11 cellular contexts compared by ENCODE assay signal in genomic region chr4:121943941-121944340, GRCh38. TPM values are rescaled to one million over a fixed set of nuclear protein-coding genes. Genes with fewer than 3 reads are reported as not detected.
DNase-seq lines count a peak whose midpoint lies in the region; ATAC-seq and TF ChIP-seq lines count a peak whose summit lies in the region.
"Had no signal": no experiment of that assay in that cellular context is flagged by ENCODE, and none has a peak within 500 bp of the region (broad histone marks: within the 10 kb centered on the region; RNA-seq: fewer than 3 reads in every experiment).

No MANE protein-coding gene starts in this region.

- no peak for TF ChIP-seq POLR2A in lower leg skin (IDR thresholded peaks at IDR 0.05)

- POLR2A ChIA-PET in BJ (lab: Charles Lee): no interaction called here

- CTCF ChIA-PET in BJ (lab: Yijun Ruan, JAX): no interaction called here

- 57% methylated on average over 4 of the region's 4 CpGs for whole genome bisulfite sequencing in lower leg skin, 2 donors

- DNase-seq in BJ (ENCODE audit: low read depth) (no peak), LNCaP clone FGC (ENCODE audit: low read depth) (no peak), fibroblast of the aortic adventitia (ENCODE audit: low read depth) (no peak), NCI-H1694 treated with DMSO at 0.1 percent for 48 hours (lab: John Stamatoyannopoulos, UW) (no peak), KG1 (lab: John Stamatoyannopoulos, UW) (no peak), lower leg skin (ENCODE audit: low spot score in 2 of 2) (no peak)
- DNase-seq: anterior cingulate cortex; naive thymus-derived CD8-positive, alpha-beta T cell; Peyer's patch had no signal

- ATAC-seq in GM19043 (IDR thresholded peaks at IDR 0.05; ENCODE audit: low read depth, unreplicated experiment) (peak; percentile 79), GM21737 (IDR thresholded peaks at IDR 0.05; ENCODE audit: unreplicated experiment) (no peak)

- no peaks in the 10 kb centered on the region for H3K27me3 ChIP-seq in BJ (ENCODE audit: control insufficient read depth, insufficient read depth, low read length)
- H3K27me3 ChIP-seq: Peyer's patch had no signal

- intact Hi-C loops in lower leg skin (cut with DNase I; ENCODE audit: low total_unique reads): no loop called here

- TF ChIP-seq CTCF in BJ (IDR thresholded peaks at IDR 0.05; ENCODE audit: insufficient read depth, low read depth, low read length): peak; percentile 21; the same call in 1 of the 2 replicates
- TF ChIP-seq CTCF in LNCaP clone FGC (IDR thresholded peaks at IDR 0.05; ENCODE audit: control insufficient read depth, extremely low read depth, insufficient read depth): 0 out of 2 replicates have a peak, but pooled peaks have one; percentile 25
- peak; percentile 33 for TF ChIP-seq CTCF in fibroblast of the aortic adventitia (IDR thresholded peaks at IDR 0.05; ENCODE audit: insufficient read depth, low read length)
- TF ChIP-seq CTCF in lower leg skin (IDR thresholded peaks at IDR 0.05): no peak

- H3K36me3 ChIP-seq in BJ (ENCODE audit: control insufficient read depth, insufficient read depth, low read length): no peaks in the 10 kb centered on the region
- H3K36me3 ChIP-seq: Peyer's patch had no signal

- H3K4me3 ChIP-seq in BJ (ENCODE audit: low read depth, low read length) (no peak overlapping the region), LNCaP clone FGC (ENCODE audit: low read depth, low read length) (no peak overlapping the region), fibroblast of the aortic adventitia (ENCODE audit: low read depth, low read length) (no peak overlapping the region), lower leg skin (ENCODE audit: low read depth, poor library complexity, severe bottlenecking) (no peak overlapping the region)
- H3K4me3 ChIP-seq: Peyer's patch had no signal

RNA-seq across cellular contexts. Expression of gene TRPC3, which starts 7.9 kb away (rescaled TPM):
- 0.43 and 0.56 TPM in 2 replicates for polyA plus RNA-seq in BJ (2011; rRNA removed)
- 0.46 and 0.76 TPM in 2 replicates for polyA minus RNA-seq in BJ (2011; rRNA and poly(A)+ RNA removed)
- total RNA-seq in fibroblast of the aortic adventitia (ENCODE audit: low replicate concordance): 0.45 and 0.49 TPM in 2 replicates
- under 1 TPM; 0.06 to 0.38 (median 0.25) TPM for total RNA-seq in lower leg skin
- total RNA-seq: naive thymus-derived CD8-positive, alpha-beta T cell had no signal

Comparison
In these comparisons a context has a peak if more than half of its experiments do, and no peak if none do; other contexts are left out.
1. CTCF ChIP-seq: peak in BJ (single experiment), LNCaP clone FGC (single experiment) and fibroblast of the aortic adventitia (single experiment); none in lower leg skin (0 of 3).